ENCODE assay signal across 9 cellular contexts in the genomic region with DNA sequence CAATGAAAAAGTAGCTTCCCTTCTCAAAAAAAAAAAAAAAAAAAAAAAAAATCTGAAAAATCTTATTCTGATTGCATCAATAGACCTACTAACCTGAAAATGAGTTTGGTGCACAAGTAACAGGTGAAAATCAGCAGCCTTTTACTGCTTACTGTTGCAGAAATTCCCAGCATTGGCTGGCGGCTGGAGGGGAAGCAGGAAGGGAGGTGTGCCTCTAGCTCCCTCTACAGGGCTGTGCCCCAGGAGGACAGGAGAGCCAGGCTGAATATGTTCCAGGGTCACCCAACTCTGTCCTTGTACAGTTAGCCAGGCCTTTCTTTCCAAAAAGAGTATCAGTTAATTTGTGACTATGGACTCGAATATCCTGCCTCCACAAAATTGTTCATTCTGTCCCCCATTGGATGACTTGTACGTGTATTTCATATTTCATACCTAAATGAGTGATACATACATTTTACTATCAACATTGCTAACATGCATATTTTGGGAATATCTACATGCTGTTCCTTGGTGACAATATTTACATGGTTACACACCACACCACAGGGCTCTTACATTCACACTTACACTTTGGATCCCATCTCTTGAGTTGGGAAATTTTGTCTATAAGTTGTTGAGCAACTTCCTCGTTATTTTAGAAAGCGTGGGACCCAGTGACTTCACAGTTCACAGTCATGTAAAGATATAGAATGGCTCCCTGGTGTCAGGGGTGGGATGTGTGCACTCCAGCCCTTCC.
A peak's percentile ranks its signal among the peaks of the same experiment; 100 is the strongest.
DNase-seq lines count a peak whose midpoint lies in the region; ATAC-seq and TF ChIP-seq lines count a peak whose summit lies in the region.
"Had no signal": no experiment of that assay in that cellular context is flagged by ENCODE, and none has a peak within 500 bp of the region (broad histone marks: within the 10 kb centered on the region; RNA-seq: fewer than 3 reads in every experiment).

No MANE protein-coding gene starts in this region.

- no peak overlapping the region for H3K27ac ChIP-seq in DND-41 (ENCODE audit: low read length)
- H3K27ac ChIP-seq in PC-3 (ENCODE audit: low read length): peak overlapping the region; percentile 3; the same call in 1 of the 2 replicates
- no peak overlapping the region for H3K27ac ChIP-seq in parathyroid adenoma
- peak overlapping the region; percentile 52 to 70 for H3K27ac ChIP-seq in uterus

- BruUV-seq in PC-3 (replicated peaks; lab: Mats Ljungman, UMichigan): no TSS peak

- H3K36me3 ChIP-seq in DND-41 (ENCODE audit: insufficient read depth, low read length) (no peaks in the 10 kb centered on the region), PC-3 (ENCODE audit: low read depth, low read length) (no peaks in the 10 kb centered on the region), parathyroid adenoma (ENCODE audit: control insufficient read depth, insufficient read depth, low read length) (no peaks in the 10 kb centered on the region), uterus (no peaks in the 10 kb centered on the region)

- H3F3A ChIP-seq in PC-3 (ENCODE audit: low read length, unreplicated experiment): peaks cover under 1% of the 10 kb centered on the region

- H3K9ac ChIP-seq in DND-41 (ENCODE audit: low read depth, low read length): no peak overlapping the region
- no peak overlapping the region for H3K9ac ChIP-seq in PC-3 (ENCODE audit: low read length)
- no peak overlapping the region for H3K9ac ChIP-seq in parathyroid adenoma

- intact Hi-C loops in PC-3 (cut with micrococcal nuclease) (loop anchor here (1.0 to 5.0 kb wide), 5 partner anchors 22 to 127 kb away; no protein-coding TSS in a partner anchor), head of caudate nucleus (cut with DNase I) (loop anchor here (5.0 kb wide), 1 partner anchor 119 kb away; no protein-coding TSS in a partner anchor), uterus (cut with DNase I; ENCODE audit: low total_unique reads) (no loop called here)

- TF ChIP-seq POLR2A in uterus (IDR thresholded peaks at IDR 0.05): no peak

- no peaks in the 10 kb centered on the region for H3K9me2 ChIP-seq in PC-3 (replicated peaks; ENCODE audit: low read length)

- DNase-seq in DND-41 (peak; percentile 53), PC-3 (peak; percentile 97), head of caudate nucleus (peak; percentile 59 to 90 (median 78)), uterus (peak; percentile 73 to 81)
- DNase-seq in activated gamma-delta T cell treated with anti-CD3 and anti-CD28 coated beads, Interleukin-2, amount 50 U/mL, for 16 hours (ENCODE audit: low read depth): peak; percentile 9
- DNase-seq: activated B cell treated with CpG ODN at 0.5 μM for 24 hours had no signal

- H3K4me3 ChIP-seq in DND-41 (ENCODE audit: low read depth in 1 of 2, low read length in 2 of 2) (no peak overlapping the region), PC-3 (ENCODE audit: low read length) (no peak overlapping the region), parathyroid adenoma (ENCODE audit: low read depth, low read length) (no peak overlapping the region), uterus (no peak overlapping the region)

- H3K79me2 ChIP-seq in DND-41 (ENCODE audit: insufficient read depth, low read length): no peaks in the 10 kb centered on the region
- H3K79me2 ChIP-seq in PC-3 (ENCODE audit: low read length): peaks cover 42% of the 10 kb centered on the region
- peaks cover 7% of the 10 kb centered on the region for H3K79me2 ChIP-seq in parathyroid adenoma

- H4K20me1 ChIP-seq in DND-41 (ENCODE audit: insufficient read depth, low read length): no peaks in the 10 kb centered on the region
- no peaks in the 10 kb centered on the region for H4K20me1 ChIP-seq in PC-3 (ENCODE audit: low read length)

- H3K27me3 ChIP-seq in DND-41 (ENCODE audit: insufficient read depth, low read length, poor library complexity) (peaks cover 15% of the 10 kb centered on the region), PC-3 (ENCODE audit: low read length) (no peaks in the 10 kb centered on the region), parathyroid adenoma (ENCODE audit: control insufficient read depth, insufficient read depth, low read length) (no peaks in the 10 kb centered on the region), uterus (no peaks in the 10 kb centered on the region)

- ATAC-seq in DND-41 (ENCODE audit: insufficient read depth, low read depth): peak; percentile 70; the same call in 1 of the 3 replicates
- ATAC-seq in HG03342 (IDR thresholded peaks at IDR 0.05; ENCODE audit: unreplicated experiment): peak; percentile 52
- peak; percentile 98 for ATAC-seq in PC-3
- no peak for ATAC-seq in HG03159 (IDR thresholded peaks at IDR 0.05; ENCODE audit: unreplicated experiment)

- POLR2A ChIA-PET in PC-3 (lab: Charles Lee; ENCODE audit: unreplicated experiment): interaction anchor here (0.6 to 1.2 kb wide), 3 partner anchors 27 to 125 kb away, joined by 3 to 18 read pairs (median 7); a partner anchor contains a TSS

- H3K4me2 ChIP-seq in DND-41 (ENCODE audit: insufficient read depth, low read length): no peak overlapping the region
- no peak overlapping the region for H3K4me2 ChIP-seq in PC-3 (ENCODE audit: low read length)
- H3K4me2 ChIP-seq in parathyroid adenoma (ENCODE audit: low read length): no peak overlapping the region

- peak; percentile 84 for TF ChIP-seq CTCF in DND-41 (IDR thresholded peaks at IDR 0.05; ENCODE audit: borderline replicate concordance, extremely low read depth, low read length, poor library complexity, severe bottlenecking)
- TF ChIP-seq CTCF in PC-3 (conservative IDR thresholded peaks at IDR 0.05; ENCODE audit: low read depth, low read length): peak; percentile 100
- peak; percentile 83 for TF ChIP-seq CTCF in parathyroid adenoma (IDR thresholded peaks at IDR 0.05)
- peak; percentile 76 to 84 (median 81) for TF ChIP-seq CTCF in uterus (IDR thresholded peaks at IDR 0.05)

- H2AFZ ChIP-seq in DND-41 (ENCODE audit: low read depth, low read length): no peak overlapping the region
- no peak overlapping the region for H2AFZ ChIP-seq in PC-3 (ENCODE audit: low read length)
- H2AFZ ChIP-seq in parathyroid adenoma: no peak overlapping the region

- H3K4me1 ChIP-seq in DND-41 (ENCODE audit: insufficient read depth, low read length) (no peaks in the 10 kb centered on the region), PC-3 (ENCODE audit: insufficient read depth, low read length) (peaks cover 5% of the 10 kb centered on the region), parathyroid adenoma (no peaks in the 10 kb centered on the region), uterus (peaks cover 0 to 8% of the 10 kb centered on the region in 2 donors)

- CTCF ChIA-PET in PC-3 (lab: Charles Lee): interaction anchor here (0.6 to 2.8 kb wide), 8 partner anchors 19 to 134 kb away, joined by 3 to 43 read pairs (median 5); a partner anchor contains a TSS

- H3K9me3 ChIP-seq in DND-41 (ENCODE audit: insufficient read depth, low read length, severe bottlenecking): no peaks in the 10 kb centered on the region
- no peaks in the 10 kb centered on the region for H3K9me3 ChIP-seq in PC-3 (ENCODE audit: low read length)
- H3K9me3 ChIP-seq in parathyroid adenoma (ENCODE audit: control insufficient read depth, low read length): no peaks in the 10 kb centered on the region
- H3K9me3 ChIP-seq in uterus: no peaks in the 10 kb centered on the region

Comparison
In these comparisons a context has a peak if more than half of its experiments do, and no peak if none do; other contexts are left out.
1. DNase-seq: peak in every context shown above with its lines; median percentile 97 in PC-3; 78 in head of caudate nucleus; 77 in uterus; 53 in DND-41; 9 in activated gamma-delta T cell treated with anti-CD3 and anti-CD28 coated beads, Interleukin-2, amount 50 U/mL, for 16 hours.
2. H3K27ac ChIP-seq: peak in PC-3 (single experiment) and uterus (2 of 2); none in DND-41 (single experiment) and parathyroid adenoma (single experiment).
3. Peak in every context shown above with its lines, with median percentiles within 50 percentile points of each other: CTCF ChIP-seq.